Comparison of ENCODE assay signal across 8 cellular contexts in genomic region chr6:157597461-157598312, GRCh38.
DNase-seq lines count a peak whose midpoint lies in the region; ATAC-seq and TF ChIP-seq lines count a peak whose summit lies in the region.

No MANE protein-coding gene starts in this region.

- in situ Hi-C loops in mammary epithelial cell (cut with MboI; ENCODE audit: low sequenced_read_pairs in 2 of 2) = no loop called here

- peak; percentile 29 to 66 for TF ChIP-seq CTCF in mammary epithelial cell (conservative IDR thresholded peaks at IDR 0.05 in 1 of 2, IDR thresholded peaks at IDR 0.05 in 1 of 2; ENCODE audit: extremely low read depth in 1 of 2, insufficient read depth in 1 of 2, low read depth in 1 of 2, low read length in 2 of 2)

- H3K4me2 ChIP-seq in mammary epithelial cell (ENCODE audit: insufficient read depth, low read depth, low read length) (no peak overlapping the region), Karpas-422 (ENCODE audit: low read depth, low read length, poor library complexity, severe bottlenecking) (no peak overlapping the region)

- H3K27ac ChIP-seq in mammary epithelial cell (ENCODE audit: insufficient read depth, low read depth, low read length) = no peak overlapping the region
- H3K27ac ChIP-seq in Karpas-422 (ENCODE audit: low read length) = no peak overlapping the region

- H3K4me1 ChIP-seq in mammary epithelial cell (ENCODE audit: insufficient read depth, low read length) = no peaks in the 10 kb centered on the region
- no peaks in the 10 kb centered on the region for H3K4me1 ChIP-seq in Karpas-422 (ENCODE audit: low read length)

- H3K36me3 ChIP-seq in mammary epithelial cell (ENCODE audit: insufficient read depth, low read length) (no peaks in the 10 kb centered on the region), Karpas-422 (ENCODE audit: insufficient read depth, low read length) (no peaks in the 10 kb centered on the region)

- peak; percentile 60 for ATAC-seq in HG03432 (IDR thresholded peaks at IDR 0.05; ENCODE audit: unreplicated experiment)
- ATAC-seq in HG02938 (IDR thresholded peaks at IDR 0.05; ENCODE audit: unreplicated experiment) = no peak

- H3K9ac ChIP-seq in mammary epithelial cell (ENCODE audit: insufficient read depth, low read length) (no peak overlapping the region), Karpas-422 (ENCODE audit: low read length) (no peak overlapping the region)

- BruUV-seq in mammary epithelial cell (replicated peaks; lab: Mats Ljungman, UMichigan) = no TSS peak

- CTCF ChIA-PET in mammary epithelial cell (lab: Charles Lee; ENCODE audit: low non-redundant PET) = interaction anchor here (0.7 kb wide), 1 partner anchor 218 kb away, joined by 3 read pairs; no protein-coding TSS in a partner anchor

- WGBS in mammary epithelial cell (ENCODE audit: low coverage, missing lambda C conversion rate) = 19% methylated on average over 8 of the region's 9 CpGs

- H3K27me3 ChIP-seq in mammary epithelial cell (ENCODE audit: insufficient read depth, low read length) (no peaks in the 10 kb centered on the region), Karpas-422 (ENCODE audit: low read length) (no peaks in the 10 kb centered on the region; the same call in 1 of the 2 replicates)

- H2AFZ ChIP-seq in mammary epithelial cell (ENCODE audit: low read depth, low read length) (no peak overlapping the region), Karpas-422 (ENCODE audit: low read length) (no peak overlapping the region)

- no peak overlapping the region for H3K4me3 ChIP-seq in mammary epithelial cell (replicated peaks in 1 of 3; ENCODE audit: insufficient read depth in 1 of 3, low read depth in 2 of 3, low read length in 3 of 3)
- H3K4me3 ChIP-seq in Karpas-422 (ENCODE audit: low read length) = no peak overlapping the region

- intact Hi-C loops in mammary epithelial cell (cut with micrococcal nuclease) = loop anchor here (1.0 to 5.0 kb wide), 4 partner anchors 70 to 283 kb away; no protein-coding TSS in a partner anchor

- H4K20me1 ChIP-seq in mammary epithelial cell (ENCODE audit: insufficient read depth, low read length) (no peaks in the 10 kb centered on the region), Karpas-422 (ENCODE audit: insufficient read depth, low read depth, low read length) (no peaks in the 10 kb centered on the region)

- no peaks in the 10 kb centered on the region for H3K9me3 ChIP-seq in mammary epithelial cell (replicated peaks; ENCODE audit: insufficient read depth, low read length)
- no peaks in the 10 kb centered on the region for H3K9me3 ChIP-seq in Karpas-422 (ENCODE audit: low read length)

- dilution Hi-C loops in mammary epithelial cell (cut with HindIII; ENCODE audit: low sequenced_read_pairs) = no loop called here

- H3K79me2 ChIP-seq in mammary epithelial cell (ENCODE audit: insufficient read depth, low read length) = no peaks in the 10 kb centered on the region
- no peaks in the 10 kb centered on the region for H3K79me2 ChIP-seq in Karpas-422 (ENCODE audit: low read length)

- DNase-seq in DMS53 treated with DMSO at 0.1 percent for 48 hours (lab: John Stamatoyannopoulos, UW; ENCODE audit: unreplicated experiment) = peak; percentile 0
- peak; percentile 37 for DNase-seq in SK-N-DZ (ENCODE audit: low spot score)
- DNase-seq in mammary epithelial cell = peak; percentile 24
- peak; percentile 52 for DNase-seq in kidney tubule cell (ENCODE audit: low spot score)
- peak; percentile 5 for DNase-seq in stimulated activated CD8-positive, alpha-beta memory T cell treated with anti-CD3 and anti-CD28 coated beads, Interleukin-12 subunit alpha, Interleukin-12 subunit beta, amount 100 ng/mL, for 4 hours (ENCODE audit: low read depth)
- DNase-seq in Karpas-422 = no peak

- no peaks in the 10 kb centered on the region for H3K9me2 ChIP-seq in Karpas-422 (replicated peaks; ENCODE audit: insufficient read depth, low read length)
